In genomic region chr1:116375165-116375883, GRCh38 we compare ENCODE assay signal across 1 cellular context.
TF ChIP-seq lines count a peak whose summit lies in the region.

No MANE protein-coding gene starts in this region.

TF ChIP-seq in HepG2, 621 proteins besides CTCF, POLR2A, EP300 and RAD21 (continued from another document):
- 0 out of 2 replicates have a peak, but pooled peaks have one; percentile 3 for TF ChIP-seq HDAC2 (CRISPR knock-in tag; IDR thresholded peaks at IDR 0.05)
- no peak for TF ChIP-seq ZBTB40 (IDR thresholded peaks at IDR 0.05)
- no peak for TF ChIP-seq ZBTB40 (CRISPR knock-in tag; IDR thresholded peaks at IDR 0.05)
- TF ChIP-seq SAP130 (CRISPR knock-in tag; IDR thresholded peaks at IDR 0.05; ENCODE audit: low read depth) = peak; percentile 40; the same call in 1 of the 2 replicates
- no peak for TF ChIP-seq NRL (CRISPR knock-in tag; IDR thresholded peaks at IDR 0.05; ENCODE audit: borderline replicate concordance)
- no peak for TF ChIP-seq ZBTB42 (CRISPR knock-in tag; IDR thresholded peaks at IDR 0.05)
- TF ChIP-seq HBP1 (CRISPR knock-in tag; IDR thresholded peaks at IDR 0.05; ENCODE audit: low read depth) = 0 out of 2 replicates have a peak, but pooled peaks have one; percentile 48
- TF ChIP-seq ZNF34 (CRISPR knock-in tag; IDR thresholded peaks at IDR 0.05; ENCODE audit: borderline replicate concordance) = no peak
- peak; percentile 7; the same call in 1 of the 2 replicates for TF ChIP-seq HDAC1 (CRISPR knock-in tag; IDR thresholded peaks at IDR 0.05)
- TF ChIP-seq ZBTB10 (CRISPR knock-in tag; IDR thresholded peaks at IDR 0.05; ENCODE audit: borderline replicate concordance) = 0 out of 2 replicates have a peak, but pooled peaks have one; percentile 81
- TF ChIP-seq TGIF2 (CRISPR knock-in tag; IDR thresholded peaks at IDR 0.05) = 0 out of 2 replicates have a peak, but pooled peaks have one; percentile 19
- 0 out of 2 replicates have a peak, but pooled peaks have one; percentile 29 for TF ChIP-seq GATAD2A (CRISPR knock-in tag; IDR thresholded peaks at IDR 0.05)
- TF ChIP-seq ZNF121 (CRISPR knock-in tag; IDR thresholded peaks at IDR 0.05) = 0 out of 2 replicates have a peak, but pooled peaks have one; percentile 1
- TF ChIP-seq ELF3 (CRISPR knock-in tag; IDR thresholded peaks at IDR 0.05) = peak; percentile 14; the same call in 1 of the 2 replicates
- no peak for TF ChIP-seq ZNF274 (CRISPR knock-in tag; IDR thresholded peaks at IDR 0.05)
- TF ChIP-seq PCBP2 (optimal IDR thresholded peaks at IDR 0.05; ENCODE audit: low read depth, low read length, poor library complexity, severe bottlenecking) = no peak
- peak; percentile 33; the same call in 1 of the 2 replicates for TF ChIP-seq RXRB (CRISPR knock-in tag; IDR thresholded peaks at IDR 0.05; ENCODE audit: borderline replicate concordance)
- TF ChIP-seq SSRP1 (CRISPR knock-in tag; IDR thresholded peaks at IDR 0.05) = no peak
